In genomic region chr1:94637096-94637495, GRCh38 we compare ENCODE assay signal across 27 cellular contexts.
"Had no signal": no experiment of that assay in that cellular context is flagged by ENCODE, and none has a peak within 500 bp of the region (broad histone marks: within the 10 kb centered on the region; RNA-seq: fewer than 3 reads in every experiment).

No MANE protein-coding gene starts in this region.

- H3K27ac Mint-ChIP-seq: activated B cell treated with CpG ODN at 0.5 μM for 24 hours; activated CD4-positive, alpha-beta T cell treated with anti-CD3 and anti-CD28 coated beads for 36 hours; activated naive CD4-positive, alpha-beta T cell treated with anti-CD3 and anti-CD28 coated beads for 36 hours; activated naive CD8-positive, alpha-beta T cell treated with anti-CD3 and anti-CD28 coated beads for 36 hours; activated T-helper 1 cell treated with anti-CD3 and anti-CD28 coated beads, Interleukin-12 subunit alpha, Interleukin-12 subunit beta, Interleukin-2, Interleukin-4 antibody, amounts not matched to agents 30 ng/mL and 10 ng/mL and 1 ng/mL, durations not matched to agents 14 hours and 24 hours and 36 hours; brain; immature natural killer cell; natural killer cell; progenitor cell of endocrine pancreas; stimulated activated effector memory CD8-positive, alpha-beta T cell treated with anti-CD3 and anti-CD28 coated beads, Interleukin-12 subunit alpha, Interleukin-12 subunit beta, amount 100 ng/mL, for 72 hours; stimulated activated naive CD8-positive, alpha-beta T cell treated with anti-CD3 and anti-CD28 coated beads, Interleukin-15, Interleukin-2, amounts not matched to agents 100 ng/mL and 50 ng/mL, for 24 hours; T-helper 2 cell treated with Interferon-gamma antibody and Interleukin-4, amounts not matched to agents 5 μg/mL and 100 μg/mL, for 36 hours had no signal

- H3K4me3 Mint-ChIP-seq: activated B cell treated with CpG ODN at 0.5 μM for 24 hours; activated CD4-positive, alpha-beta T cell treated with anti-CD3 and anti-CD28 coated beads for 36 hours; activated naive CD4-positive, alpha-beta T cell treated with anti-CD3 and anti-CD28 coated beads for 36 hours; activated naive CD8-positive, alpha-beta T cell treated with anti-CD3 and anti-CD28 coated beads for 36 hours; activated T-helper 1 cell treated with anti-CD3 and anti-CD28 coated beads, Interleukin-12 subunit alpha, Interleukin-12 subunit beta, Interleukin-2, Interleukin-4 antibody, amounts not matched to agents 30 ng/mL and 10 ng/mL and 1 ng/mL, durations not matched to agents 14 hours and 24 hours and 36 hours; brain; immature natural killer cell; natural killer cell; stimulated activated effector memory CD8-positive, alpha-beta T cell treated with anti-CD3 and anti-CD28 coated beads, Interleukin-12 subunit alpha, Interleukin-12 subunit beta, amount 100 ng/mL, for 72 hours; stimulated activated naive CD8-positive, alpha-beta T cell treated with anti-CD3 and anti-CD28 coated beads, Interleukin-15, Interleukin-2, amounts not matched to agents 100 ng/mL and 50 ng/mL, for 24 hours; T-helper 2 cell treated with Interferon-gamma antibody and Interleukin-4, amounts not matched to agents 5 μg/mL and 100 μg/mL, for 36 hours had no signal

- DNase-seq: activated B cell treated with CpG ODN at 0.5 μM for 24 hours; activated CD4-positive, alpha-beta T cell treated with anti-CD3 and anti-CD28 coated beads for 36 hours; activated CD4-positive, alpha-beta T cell treated with anti-CD3 and anti-CD28 coated beads, Interleukin-2, amount 50 U/mL, for 4 hours; activated effector memory CD4-positive, alpha-beta T cell treated with anti-CD3 and anti-CD28 coated beads, Interleukin-2, amount 50 U/mL, for 16 hours; activated naive CD4-positive, alpha-beta T cell treated with anti-CD3 and anti-CD28 coated beads for 36 hours; activated naive CD8-positive, alpha-beta T cell treated with anti-CD3 and anti-CD28 coated beads for 36 hours; activated T-cell treated with anti-CD3 and anti-CD28 coated beads, Interleukin-2, amount 50 U/mL, for 1 hour; hippocampal formation; immature natural killer cell; kidney; left colon; natural killer cell; right lobe of liver; stimulated activated CD4-positive, alpha-beta T cell treated with anti-CD3 and anti-CD28 coated beads, Interleukin-12 subunit alpha, Interleukin-12 subunit beta, amount 100 ng/mL, for 4 hours; stimulated activated CD4-positive, alpha-beta T cell treated with anti-CD3 and anti-CD28 coated beads, Interleukin-4, amount 100 ng/mL, for 1 hour; substantia nigra; T-helper 1 cell had no signal

- FAIRE-seq: endothelial cell of umbilical vein, kidney had no signal

- H3K4me3 ChIP-seq: ascending aorta, gastroesophageal sphincter, right lobe of liver had no signal

- H3K27ac ChIP-seq: ascending aorta, right lobe of liver had no signal

- H3K9me3 Mint-ChIP-seq: activated naive CD4-positive, alpha-beta T cell treated with anti-CD3 and anti-CD28 coated beads for 36 hours; activated naive CD8-positive, alpha-beta T cell treated with anti-CD3 and anti-CD28 coated beads for 36 hours; activated T-helper 1 cell treated with anti-CD3 and anti-CD28 coated beads, Interleukin-12 subunit alpha, Interleukin-12 subunit beta, Interleukin-2, Interleukin-4 antibody, amounts not matched to agents 30 ng/mL and 10 ng/mL and 1 ng/mL, durations not matched to agents 14 hours and 24 hours and 36 hours; immature natural killer cell; natural killer cell; stimulated activated effector memory CD8-positive, alpha-beta T cell treated with anti-CD3 and anti-CD28 coated beads, Interleukin-12 subunit alpha, Interleukin-12 subunit beta, amount 100 ng/mL, for 72 hours; T-helper 2 cell treated with Interferon-gamma antibody and Interleukin-4, amounts not matched to agents 5 μg/mL and 100 μg/mL, for 36 hours had no signal

- H3K36me3 Mint-ChIP-seq: activated naive CD8-positive, alpha-beta T cell treated with anti-CD3 and anti-CD28 coated beads for 36 hours; brain; immature natural killer cell; natural killer cell; stimulated activated effector memory CD8-positive, alpha-beta T cell treated with anti-CD3 and anti-CD28 coated beads, Interleukin-12 subunit alpha, Interleukin-12 subunit beta, amount 100 ng/mL, for 72 hours had no signal

- H3K27me3 ChIP-seq: ascending aorta, gastroesophageal sphincter, right lobe of liver had no signal

- H3K9me3 ChIP-seq: ascending aorta, right lobe of liver had no signal

- H3K27me3 Mint-ChIP-seq: activated naive CD8-positive, alpha-beta T cell treated with anti-CD3 and anti-CD28 coated beads for 36 hours; progenitor cell of endocrine pancreas had no signal

- H3K4me1 ChIP-seq: ascending aorta, right lobe of liver had no signal

- H3K4me1 Mint-ChIP-seq: activated B cell treated with CpG ODN at 0.5 μM for 24 hours; activated CD4-positive, alpha-beta T cell treated with anti-CD3 and anti-CD28 coated beads for 36 hours; activated naive CD8-positive, alpha-beta T cell treated with anti-CD3 and anti-CD28 coated beads for 36 hours; brain; immature natural killer cell; natural killer cell; stimulated activated effector memory CD8-positive, alpha-beta T cell treated with anti-CD3 and anti-CD28 coated beads, Interleukin-12 subunit alpha, Interleukin-12 subunit beta, amount 100 ng/mL, for 72 hours had no signal

- H3K36me3 ChIP-seq: ascending aorta, gastroesophageal sphincter, right lobe of liver had no signal

- ATAC-seq: activated CD4-positive, alpha-beta T cell treated with anti-CD3 and anti-CD28 coated beads for 36 hours; esophagus mucosa; natural killer cell; right lobe of liver; stimulated activated effector memory CD8-positive, alpha-beta T cell treated with anti-CD3 and anti-CD28 coated beads, Interleukin-12 subunit alpha, Interleukin-12 subunit beta, amount 100 ng/mL, for 72 hours had no signal
